13 cellular contexts compared by ENCODE assay signal in genomic region chr16:62967606-62968005, GRCh38.
A peak's percentile ranks its signal among the peaks of the same experiment; 100 is the strongest.
DNase-seq lines count a peak whose midpoint lies in the region; TF ChIP-seq lines count a peak whose summit lies in the region.
"Had no signal": no experiment of that assay in that cellular context is flagged by ENCODE, and none has a peak within 500 bp of the region (broad histone marks: within the 10 kb centered on the region; RNA-seq: fewer than 3 reads in every experiment).

No MANE protein-coding gene starts in this region.

- H3K4ac ChIP-seq in trophoblast cell (ENCODE audit: low read depth, low read length), result no peak overlapping the region

- H3K4me3 ChIP-seq in epithelial cell of esophagus (ENCODE audit: low read length) (no peak overlapping the region), trophoblast cell (ENCODE audit: low read depth, low read length) (no peak overlapping the region), H7 (ENCODE audit: insufficient read depth, low read depth, low read length) (no peak overlapping the region)
- H3K4me3 ChIP-seq: GM23338 had no signal

- DNase-seq in HPDE6-E6E7 (ENCODE audit: extremely low spot score) (peak; percentile 45), NCI-H748 (lab: John Stamatoyannopoulos, UW; ENCODE audit: unreplicated experiment) (peak; percentile 68), epithelial cell of esophagus (ENCODE audit: low read depth) (peak; percentile 95), trophoblast cell (peak; percentile 41 to 67), AML-193 (lab: John Stamatoyannopoulos, UW) (no peak), H7 (no peak), glomerular visceral epithelial cell (ENCODE audit: extremely low spot score) (no peak)
- DNase-seq: CD4-positive, alpha-beta memory T cell; EL; H9 had no signal

- no CpG with 5 or more reads among the region's 2 CpGs for WGBS in trophoblast cell (ENCODE audit: extremely low coverage, insufficient coverage, insufficient read length)

- no peak overlapping the region for H3K23ac ChIP-seq in trophoblast cell (ENCODE audit: low read length)

- H2BK12ac ChIP-seq in trophoblast cell (ENCODE audit: low read length), result no peak overlapping the region

- H2BK120ac ChIP-seq in trophoblast cell (ENCODE audit: insufficient read depth, low read length, poor library complexity), result no peak overlapping the region

- no peaks in the 10 kb centered on the region for H3K79me2 ChIP-seq in trophoblast cell (ENCODE audit: control insufficient read depth, insufficient read depth, low read length, poor library complexity)

- H3K79me1 ChIP-seq in trophoblast cell (ENCODE audit: low read length), result no peaks in the 10 kb centered on the region

- H2AK5ac ChIP-seq in trophoblast cell (ENCODE audit: low read length), result no peak overlapping the region

- no peak overlapping the region for H4K8ac ChIP-seq in trophoblast cell (ENCODE audit: low read depth, low read length)

- no peak overlapping the region for H4K91ac ChIP-seq in trophoblast cell (ENCODE audit: low read depth, low read length)

- H4K12ac ChIP-seq in trophoblast cell (ENCODE audit: low read depth, low read length), result no peak overlapping the region

- no peak overlapping the region for H3K18ac ChIP-seq in trophoblast cell (ENCODE audit: low read length)

- H3K4me1 ChIP-seq in trophoblast cell (ENCODE audit: control insufficient read depth in 1 of 2, insufficient read depth in 2 of 2, low read length in 2 of 2), result no peaks in the 10 kb centered on the region
- H3K4me1 ChIP-seq: BE2C had no signal

- no peak overlapping the region for H3K27ac ChIP-seq in trophoblast cell (ENCODE audit: low read depth, low read length)
- H3K27ac ChIP-seq: C4-2B had no signal

- H3K9me3 ChIP-seq in trophoblast cell (ENCODE audit: insufficient read depth, low read depth, low read length), result no peaks in the 10 kb centered on the region
- H3K9me3 ChIP-seq: BE2C had no signal

- H3K14ac ChIP-seq in trophoblast cell (ENCODE audit: low read length), result no peak overlapping the region

- no peak overlapping the region for H2BK5ac ChIP-seq in trophoblast cell (ENCODE audit: low read depth, low read length, poor library complexity)

- H3K4me2 ChIP-seq in trophoblast cell (ENCODE audit: low read length), result no peak overlapping the region
- H3K4me2 ChIP-seq: GM23338 had no signal

- no peak for TF ChIP-seq CTCF in epithelial cell of esophagus (IDR thresholded peaks at IDR 0.05; ENCODE audit: insufficient read depth, low read depth, low read length, missing control alignments)

- no peaks in the 10 kb centered on the region for H3K27me3 ChIP-seq in trophoblast cell (ENCODE audit: insufficient read depth, low read length)
- H3K27me3 ChIP-seq in H7 (ENCODE audit: control insufficient read depth, insufficient read depth, low read length), result no peaks in the 10 kb centered on the region
- H3K27me3 ChIP-seq: BE2C had no signal

- no peak overlapping the region for H3K9ac ChIP-seq in trophoblast cell (ENCODE audit: low read length)

- H3K36me3 ChIP-seq in trophoblast cell (ENCODE audit: control insufficient read depth in 1 of 2, insufficient read depth in 2 of 2, low read length in 2 of 2) (no peaks in the 10 kb centered on the region), H7 (replicated peaks; ENCODE audit: control insufficient read depth, insufficient read depth, low read length) (no peaks in the 10 kb centered on the region)
- H3K36me3 ChIP-seq: BE2C had no signal

- no peak overlapping the region for H2AFZ ChIP-seq in trophoblast cell (ENCODE audit: insufficient read depth, low read length, poor library complexity)
- H2AFZ ChIP-seq: GM23338 had no signal

Comparison
In these comparisons a context has a peak if more than half of its experiments do, and no peak if none do; other contexts are left out.
1. DNase-seq: peak in HPDE6-E6E7 (single experiment), NCI-H748 (single experiment), epithelial cell of esophagus (single experiment) and trophoblast cell (2 of 2); none in AML-193 (0 of 2), H7 (single experiment) and glomerular visceral epithelial cell (single experiment).